In the genomic region with DNA sequence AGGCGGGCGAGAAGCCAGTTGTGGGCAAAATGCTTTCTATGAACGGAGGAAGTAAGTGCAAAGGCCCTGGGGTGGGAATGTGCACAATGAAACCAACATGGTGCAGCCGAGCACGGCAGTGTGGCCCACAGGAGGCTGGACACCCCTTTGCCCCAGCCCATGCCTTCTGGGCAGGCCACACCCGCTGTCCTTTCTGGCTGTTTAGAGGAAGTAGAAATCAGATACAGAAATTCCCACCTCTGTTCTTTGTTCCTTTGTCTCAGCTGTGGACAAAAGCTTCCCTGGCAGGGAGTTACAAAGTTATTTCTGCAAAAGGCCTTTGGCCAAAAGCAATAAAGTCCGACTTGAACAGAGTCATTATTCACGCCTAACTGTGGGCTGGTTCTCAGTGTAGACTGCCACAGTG, we compare ENCODE assay signal across 13 cellular contexts. TPM values are rescaled to one million over a fixed set of nuclear protein-coding genes. Genes with fewer than 3 reads are reported as not detected.
DNase-seq lines count a peak whose midpoint lies in the region; ATAC-seq and TF ChIP-seq lines count a peak whose summit lies in the region.
"Had no signal": no experiment of that assay in that cellular context is flagged by ENCODE, and none has a peak within 500 bp of the region (broad histone marks: within the 10 kb centered on the region; RNA-seq: fewer than 3 reads in every experiment).

No MANE protein-coding gene starts in this region.

- CTCF ChIA-PET in RWPE1 (lab: Yijun Ruan, JAX): no interaction called here

- H3K4me1 Mint-ChIP-seq in stimulated activated naive B cell treated with anti-CD40 and anti-IgM and Interleukin-4, amounts not matched to agents 10 μg/mL and 1 μg/mL and 100 μg/mL, for 72 hours: peaks cover 2 to 4% of the 10 kb centered on the region in 2 donors
- H3K4me1 Mint-ChIP-seq in stimulated activated naive CD8-positive, alpha-beta T cell treated with anti-CD3 and anti-CD28 coated beads, Interleukin-15, amount 100 ng/mL, for 72 hours: no peaks in the 10 kb centered on the region
- H3K4me1 Mint-ChIP-seq in activated T-helper 2 cell treated with anti-CD3 and anti-CD28 coated beads, Interferon-gamma antibody, Interleukin-2, Interleukin-4, amounts not matched to agents 10 μg/mL and 5 μg/mL and 100 μg/mL, durations not matched to agents 14 hours and 24 hours and 36 hours (ENCODE audit: low read depth): no peaks in the 10 kb centered on the region

- DNase-seq in RWPE1 (ENCODE audit: low spot score) (no peak), epithelial cell of prostate (ENCODE audit: low read depth, low spot score) (no peak), lung microvascular endothelial cell (ENCODE audit: low read depth in 2 of 2) (peak; percentile 50 to 86), SIG-M5 treated with dmso at 0.1 percent for 504 hours (lab: John Stamatoyannopoulos, UW; ENCODE audit: unreplicated experiment) (no peak)
- no peak for DNase-seq in stimulated activated naive B cell treated with anti-CD40 and anti-IgM and Interleukin-4, amounts not matched to agents 10 μg/mL and 1 μg/mL and 100 μg/mL, for 72 hours
- no peak for DNase-seq in stimulated activated naive CD8-positive, alpha-beta T cell treated with anti-CD3 and anti-CD28 coated beads, Interleukin-15, amount 100 ng/mL, for 72 hours
- DNase-seq in activated CD4-positive, alpha-beta T cell treated with anti-CD3 and anti-CD28 coated beads for 48 hours: no peak
- DNase-seq in activated T-helper 2 cell treated with anti-CD3 and anti-CD28 coated beads, Interferon-gamma antibody, Interleukin-2, Interleukin-4, amounts not matched to agents 10 μg/mL and 5 μg/mL and 100 μg/mL, durations not matched to agents 14 hours and 24 hours and 36 hours (ENCODE audit: low spot score): no peak
- DNase-seq: activated CD8-positive, alpha-beta T cell treated with anti-CD3 and anti-CD28 coated beads for 36 hours; brain microvascular endothelial cell; DMS79 treated with DMSO at 0.1 percent for 48 hours; NCI-H510A treated with DMSO at 0.1 percent for 48 hours had no signal

- ATAC-seq in stimulated activated naive B cell treated with anti-CD40 and anti-IgM and Interleukin-4, amounts not matched to agents 10 μg/mL and 1 μg/mL and 100 μg/mL, for 72 hours (replicated peaks): no peak
- no peak for ATAC-seq in stimulated activated naive CD8-positive, alpha-beta T cell treated with anti-CD3 and anti-CD28 coated beads, Interleukin-15, amount 100 ng/mL, for 72 hours
- ATAC-seq: activated CD8-positive, alpha-beta T cell treated with anti-CD3 and anti-CD28 coated beads for 36 hours had no signal

- H3K27me3 Mint-ChIP-seq in stimulated activated naive B cell treated with anti-CD40 and anti-IgM and Interleukin-4, amounts not matched to agents 10 μg/mL and 1 μg/mL and 100 μg/mL, for 72 hours: peaks cover 0 to 8% of the 10 kb centered on the region in 2 donors
- peaks cover 6% of the 10 kb centered on the region for H3K27me3 Mint-ChIP-seq in stimulated activated naive CD8-positive, alpha-beta T cell treated with anti-CD3 and anti-CD28 coated beads, Interleukin-15, amount 100 ng/mL, for 72 hours
- H3K27me3 Mint-ChIP-seq in activated T-helper 2 cell treated with anti-CD3 and anti-CD28 coated beads, Interferon-gamma antibody, Interleukin-2, Interleukin-4, amounts not matched to agents 10 μg/mL and 5 μg/mL and 100 μg/mL, durations not matched to agents 14 hours and 24 hours and 36 hours (ENCODE audit: low read depth): peaks cover 1% of the 10 kb centered on the region
- H3K27me3 Mint-ChIP-seq: activated CD8-positive, alpha-beta T cell treated with anti-CD3 and anti-CD28 coated beads for 36 hours had no signal

- POLR2A ChIA-PET in RWPE1 (lab: Yijun Ruan, JAX; ENCODE audit: low non-redundant PET): no interaction called here

- no peak overlapping the region for H3K4me3 Mint-ChIP-seq in stimulated activated naive B cell treated with anti-CD40 and anti-IgM and Interleukin-4, amounts not matched to agents 10 μg/mL and 1 μg/mL and 100 μg/mL, for 72 hours
- no peak overlapping the region for H3K4me3 Mint-ChIP-seq in stimulated activated naive CD8-positive, alpha-beta T cell treated with anti-CD3 and anti-CD28 coated beads, Interleukin-15, amount 100 ng/mL, for 72 hours
- H3K4me3 Mint-ChIP-seq in activated T-helper 2 cell treated with anti-CD3 and anti-CD28 coated beads, Interferon-gamma antibody, Interleukin-2, Interleukin-4, amounts not matched to agents 10 μg/mL and 5 μg/mL and 100 μg/mL, durations not matched to agents 14 hours and 24 hours and 36 hours (ENCODE audit: low read depth): no peak overlapping the region
- H3K4me3 Mint-ChIP-seq: activated CD8-positive, alpha-beta T cell treated with anti-CD3 and anti-CD28 coated beads for 36 hours; T-helper 2 cell treated with Interferon-gamma antibody and Interleukin-4, amounts not matched to agents 5 μg/mL and 100 μg/mL, for 36 hours had no signal

- peaks cover 0 to 7% of the 10 kb centered on the region in 2 donors for H3K9me3 Mint-ChIP-seq in stimulated activated naive B cell treated with anti-CD40 and anti-IgM and Interleukin-4, amounts not matched to agents 10 μg/mL and 1 μg/mL and 100 μg/mL, for 72 hours
- no peaks in the 10 kb centered on the region for H3K9me3 Mint-ChIP-seq in stimulated activated naive CD8-positive, alpha-beta T cell treated with anti-CD3 and anti-CD28 coated beads, Interleukin-15, amount 100 ng/mL, for 72 hours
- no peaks in the 10 kb centered on the region for H3K9me3 Mint-ChIP-seq in activated T-helper 2 cell treated with anti-CD3 and anti-CD28 coated beads, Interferon-gamma antibody, Interleukin-2, Interleukin-4, amounts not matched to agents 10 μg/mL and 5 μg/mL and 100 μg/mL, durations not matched to agents 14 hours and 24 hours and 36 hours
- H3K9me3 Mint-ChIP-seq: T-helper 2 cell treated with Interferon-gamma antibody and Interleukin-4, amounts not matched to agents 5 μg/mL and 100 μg/mL, for 36 hours had no signal

- no peak for TF ChIP-seq CTCF in RWPE1 (conservative IDR thresholded peaks at IDR 0.05; ENCODE audit: low read depth)

- no peaks in the 10 kb centered on the region for H3K36me3 Mint-ChIP-seq in stimulated activated naive B cell treated with anti-CD40 and anti-IgM and Interleukin-4, amounts not matched to agents 10 μg/mL and 1 μg/mL and 100 μg/mL, for 72 hours
- no peaks in the 10 kb centered on the region for H3K36me3 Mint-ChIP-seq in activated T-helper 2 cell treated with anti-CD3 and anti-CD28 coated beads, Interferon-gamma antibody, Interleukin-2, Interleukin-4, amounts not matched to agents 10 μg/mL and 5 μg/mL and 100 μg/mL, durations not matched to agents 14 hours and 24 hours and 36 hours (ENCODE audit: low read depth)

- H3K27ac ChIP-seq in RWPE1 (peak overlapping the region; percentile 68), epithelial cell of prostate (peak overlapping the region; percentile 2)
- H3K27ac ChIP-seq: brain microvascular endothelial cell had no signal

- intact Hi-C loops in activated T-helper 2 cell treated with anti-CD3 and anti-CD28 coated beads, Interferon-gamma antibody, Interleukin-2, Interleukin-4, amounts not matched to agents 10 μg/mL and 5 μg/mL and 100 μg/mL, durations not matched to agents 14 hours and 24 hours and 36 hours (cut with micrococcal nuclease): no loop called here

- peak overlapping the region; percentile 63 for H3K27ac Mint-ChIP-seq in stimulated activated naive B cell treated with anti-CD40 and anti-IgM and Interleukin-4, amounts not matched to agents 10 μg/mL and 1 μg/mL and 100 μg/mL, for 72 hours
- H3K27ac Mint-ChIP-seq in stimulated activated naive CD8-positive, alpha-beta T cell treated with anti-CD3 and anti-CD28 coated beads, Interleukin-15, amount 100 ng/mL, for 72 hours: no peak overlapping the region
- H3K27ac Mint-ChIP-seq in activated T-helper 2 cell treated with anti-CD3 and anti-CD28 coated beads, Interferon-gamma antibody, Interleukin-2, Interleukin-4, amounts not matched to agents 10 μg/mL and 5 μg/mL and 100 μg/mL, durations not matched to agents 14 hours and 24 hours and 36 hours: no peak overlapping the region
- H3K27ac Mint-ChIP-seq: activated CD8-positive, alpha-beta T cell treated with anti-CD3 and anti-CD28 coated beads for 36 hours; T-helper 2 cell treated with Interferon-gamma antibody and Interleukin-4, amounts not matched to agents 5 μg/mL and 100 μg/mL, for 36 hours had no signal

RNA-seq across cellular contexts. Expression of a gene that starts 11.9 kb away (rescaled TPM):
- total RNA-seq in lung microvascular endothelial cell: 85.0 and 119 TPM in 2 replicates
- 0.48 and 1.7 TPM in 2 replicates for total RNA-seq in activated T-helper 2 cell treated with anti-CD3 and anti-CD28 coated beads, Interferon-gamma antibody, Interleukin-2, Interleukin-4, amounts not matched to agents 10 μg/mL and 5 μg/mL and 100 μg/mL, durations not matched to agents 14 hours and 24 hours and 36 hours

Comparison
In these comparisons a context has a peak if more than half of its experiments do, and no peak if none do; other contexts are left out.
1. DNase-seq: peak in lung microvascular endothelial cell (2 of 2); none in RWPE1 (single experiment), epithelial cell of prostate (single experiment), stimulated activated naive B cell treated with anti-CD40 and anti-IgM and Interleukin-4, amounts not matched to agents 10 μg/mL and 1 μg/mL and 100 μg/mL, for 72 hours (single experiment), SIG-M5 treated with dmso at 0.1 percent for 504 hours (single experiment), stimulated activated naive CD8-positive, alpha-beta T cell treated with anti-CD3 and anti-CD28 coated beads, Interleukin-15, amount 100 ng/mL, for 72 hours (0 of 2), activated CD4-positive, alpha-beta T cell treated with anti-CD3 and anti-CD28 coated beads for 48 hours (single experiment) and activated T-helper 2 cell treated with anti-CD3 and anti-CD28 coated beads, Interferon-gamma antibody, Interleukin-2, Interleukin-4, amounts not matched to agents 10 μg/mL and 5 μg/mL and 100 μg/mL, durations not matched to agents 14 hours and 24 hours and 36 hours (single experiment).
2. RNA of a gene that starts 11.9 kb away (total RNA-seq): 85.0 to 119 TPM in lung microvascular endothelial cell; 0.48 to 1.7 TPM in activated T-helper 2 cell treated with anti-CD3 and anti-CD28 coated beads, Interferon-gamma antibody, Interleukin-2, Interleukin-4, amounts not matched to agents 10 μg/mL and 5 μg/mL and 100 μg/mL, durations not matched to agents 14 hours and 24 hours and 36 hours; every median in the first group is over 10 times any median in the second.